In the genomic region with DNA sequence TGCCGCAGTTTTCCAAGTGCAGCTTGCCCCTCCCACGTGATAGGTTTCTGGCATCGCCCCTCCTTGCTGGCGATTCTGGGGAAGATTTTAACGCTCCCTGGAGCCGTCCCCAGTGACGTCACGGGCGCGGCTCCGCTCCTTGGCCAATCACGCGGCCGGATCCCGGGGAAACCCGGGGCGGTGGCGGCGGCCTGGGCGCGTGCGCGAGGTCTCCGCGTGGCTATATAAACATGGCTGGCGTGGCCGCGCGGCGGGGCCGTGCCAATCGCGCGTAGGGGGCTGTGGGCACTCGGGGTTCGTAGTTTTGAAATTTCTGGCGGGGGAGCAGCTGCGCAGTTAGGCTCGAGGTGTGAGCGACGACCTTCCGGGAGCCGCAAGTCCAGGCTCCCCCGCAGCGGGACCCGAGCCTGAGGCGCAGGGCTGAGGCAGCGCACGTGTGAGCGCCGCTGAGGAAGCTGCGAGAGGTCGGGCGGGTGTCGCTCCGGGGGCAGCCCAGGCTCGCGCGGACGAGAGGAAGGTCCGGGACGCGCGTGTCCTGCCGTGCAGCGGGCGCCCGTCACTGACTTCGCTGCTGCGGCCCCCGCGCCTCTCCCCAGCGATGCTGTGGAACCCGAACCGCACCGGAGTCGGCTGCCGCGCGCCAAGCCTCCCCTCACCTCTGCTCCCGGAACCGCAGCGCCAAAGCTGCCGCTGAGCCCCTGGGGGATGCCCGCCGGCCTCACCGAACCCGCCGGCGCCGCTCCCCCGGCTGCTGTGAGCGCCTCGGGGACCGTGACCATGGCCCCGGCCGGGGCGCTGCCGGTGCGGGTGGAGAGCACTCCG, we compare ENCODE assay signal across 1 cellular context.
TF ChIP-seq lines count a peak whose summit lies in the region.

A gene with protein sequence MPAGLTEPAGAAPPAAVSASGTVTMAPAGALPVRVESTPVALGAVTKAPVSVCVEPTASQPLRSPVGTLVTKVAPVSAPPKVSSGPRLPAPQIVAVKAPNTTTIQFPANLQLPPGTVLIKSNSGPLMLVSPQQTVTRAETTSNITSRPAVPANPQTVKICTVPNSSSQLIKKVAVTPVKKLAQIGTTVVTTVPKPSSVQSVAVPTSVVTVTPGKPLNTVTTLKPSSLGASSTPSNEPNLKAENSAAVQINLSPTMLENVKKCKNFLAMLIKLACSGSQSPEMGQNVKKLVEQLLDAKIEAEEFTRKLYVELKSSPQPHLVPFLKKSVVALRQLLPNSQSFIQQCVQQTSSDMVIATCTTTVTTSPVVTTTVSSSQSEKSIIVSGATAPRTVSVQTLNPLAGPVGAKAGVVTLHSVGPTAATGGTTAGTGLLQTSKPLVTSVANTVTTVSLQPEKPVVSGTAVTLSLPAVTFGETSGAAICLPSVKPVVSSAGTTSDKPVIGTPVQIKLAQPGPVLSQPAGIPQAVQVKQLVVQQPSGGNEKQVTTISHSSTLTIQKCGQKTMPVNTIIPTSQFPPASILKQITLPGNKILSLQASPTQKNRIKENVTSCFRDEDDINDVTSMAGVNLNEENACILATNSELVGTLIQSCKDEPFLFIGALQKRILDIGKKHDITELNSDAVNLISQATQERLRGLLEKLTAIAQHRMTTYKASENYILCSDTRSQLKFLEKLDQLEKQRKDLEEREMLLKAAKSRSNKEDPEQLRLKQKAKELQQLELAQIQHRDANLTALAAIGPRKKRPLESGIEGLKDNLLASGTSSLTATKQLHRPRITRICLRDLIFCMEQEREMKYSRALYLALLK (plus strand): TSS at position 217 of the 822 bp plus-strand sequence. CDS start 489 bp downstream, at position 706.

TF ChIP-seq in HepG2, 621 proteins besides CTCF, POLR2A, EP300 and RAD21 (continued from another document and continues in another):
- peak; percentile 46; the same call in 1 of the 2 replicates for TF ChIP-seq TBX2 (CRISPR knock-in tag; IDR thresholded peaks at IDR 0.05; ENCODE audit: borderline replicate concordance)
- peak; percentile 38; the same call in 1 of the 2 replicates for TF ChIP-seq TAF1 (CRISPR knock-in tag; IDR thresholded peaks at IDR 0.05)
- TF ChIP-seq NFIC (IDR thresholded peaks at IDR 0.05; ENCODE audit: low read length) = no peak
- TF ChIP-seq ZNF451 (CRISPR knock-in tag; IDR thresholded peaks at IDR 0.05) = no peak
- TF ChIP-seq MLLT10 (CRISPR knock-in tag; IDR thresholded peaks at IDR 0.05) = no peak
- no peak for TF ChIP-seq ZFP82 (CRISPR knock-in tag; IDR thresholded peaks at IDR 0.05; ENCODE audit: borderline replicate concordance)
- no peak for TF ChIP-seq ISL2 (CRISPR knock-in tag; IDR thresholded peaks at IDR 0.05)
- TF ChIP-seq POLR2G (IDR thresholded peaks at IDR 0.05; ENCODE audit: low read depth, low read length) = peak; percentile 73
- TF ChIP-seq ZBTB7A (CRISPR knock-in tag; IDR thresholded peaks at IDR 0.05) = no peak
- peak; percentile 64; the same call in 1 of the 2 replicates for TF ChIP-seq ATF1 (CRISPR knock-in tag; IDR thresholded peaks at IDR 0.05)
- peak; percentile 68; the same call in 1 of the 2 replicates for TF ChIP-seq ZNF563 (CRISPR knock-in tag; IDR thresholded peaks at IDR 0.05)
- TF ChIP-seq ZNF879 (CRISPR knock-in tag; IDR thresholded peaks at IDR 0.05) = peak; percentile 94
- TF ChIP-seq IRF2 (CRISPR knock-in tag; IDR thresholded peaks at IDR 0.05) = no peak
- TF ChIP-seq SPEN (CRISPR knock-in tag; IDR thresholded peaks at IDR 0.05; ENCODE audit: low read depth) = 0 out of 2 replicates have a peak, but pooled peaks have one; percentile 35
- TF ChIP-seq ZMYM2 (CRISPR knock-in tag; IDR thresholded peaks at IDR 0.05) = no peak
- peak; percentile 59; the same call in 1 of the 2 replicates for TF ChIP-seq PHF8 (CRISPR knock-in tag; IDR thresholded peaks at IDR 0.05)
- TF ChIP-seq, protein P1, sequence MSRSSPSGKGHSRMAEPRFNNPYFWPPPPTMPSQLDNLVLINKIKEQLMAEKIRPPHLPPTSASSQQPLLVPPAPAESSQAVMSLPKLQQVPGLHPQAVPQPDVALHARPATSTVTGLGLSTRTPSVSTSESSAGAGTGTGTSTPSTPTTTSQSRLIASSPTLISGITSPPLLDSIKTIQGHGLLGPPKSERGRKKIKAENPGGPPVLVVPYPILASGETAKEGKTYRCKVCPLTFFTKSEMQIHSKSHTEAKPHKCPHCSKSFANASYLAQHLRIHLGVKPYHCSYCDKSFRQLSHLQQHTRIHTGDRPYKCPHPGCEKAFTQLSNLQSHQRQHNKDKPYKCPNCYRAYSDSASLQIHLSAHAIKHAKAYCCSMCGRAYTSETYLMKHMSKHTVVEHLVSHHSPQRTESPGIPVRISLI (CRISPR knock-in tag; IDR thresholded peaks at IDR 0.05; ENCODE audit: borderline replicate concordance) = no peak
- TF ChIP-seq ZBTB21 (CRISPR knock-in tag; IDR thresholded peaks at IDR 0.05) = 0 out of 2 replicates have a peak, but pooled peaks have one; percentile 25
- TF ChIP-seq, protein P2, sequence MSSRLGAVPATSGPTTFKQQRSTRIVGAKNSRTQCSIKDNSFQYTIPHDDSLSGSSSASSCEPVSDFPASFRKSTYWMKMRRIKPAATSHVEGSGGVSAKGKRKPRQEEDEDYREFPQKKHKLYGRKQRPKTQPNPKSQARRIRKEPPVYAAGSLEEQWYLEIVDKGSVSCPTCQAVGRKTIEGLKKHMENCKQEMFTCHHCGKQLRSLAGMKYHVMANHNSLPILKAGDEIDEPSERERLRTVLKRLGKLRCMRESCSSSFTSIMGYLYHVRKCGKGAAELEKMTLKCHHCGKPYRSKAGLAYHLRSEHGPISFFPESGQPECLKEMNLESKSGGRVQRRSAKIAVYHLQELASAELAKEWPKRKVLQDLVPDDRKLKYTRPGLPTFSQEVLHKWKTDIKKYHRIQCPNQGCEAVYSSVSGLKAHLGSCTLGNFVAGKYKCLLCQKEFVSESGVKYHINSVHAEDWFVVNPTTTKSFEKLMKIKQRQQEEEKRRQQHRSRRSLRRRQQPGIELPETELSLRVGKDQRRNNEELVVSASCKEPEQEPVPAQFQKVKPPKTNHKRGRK (CRISPR knock-in tag; IDR thresholded peaks at IDR 0.05) = no peak
- no peak for TF ChIP-seq RFXANK (CRISPR knock-in tag; IDR thresholded peaks at IDR 0.05)
- TF ChIP-seq KMT2B (CRISPR knock-in tag; IDR thresholded peaks at IDR 0.05) = peak; percentile 41; the same call in 1 of the 2 replicates
- no peak for TF ChIP-seq ZZZ3 (CRISPR knock-in tag; IDR thresholded peaks at IDR 0.05; ENCODE audit: borderline replicate concordance)
- TF ChIP-seq ZFX (CRISPR knock-in tag; IDR thresholded peaks at IDR 0.05; ENCODE audit: low read depth) = 0 out of 2 replicates have a peak, but pooled peaks have one; percentile 12
- TF ChIP-seq JUN (CRISPR knock-in tag; IDR thresholded peaks at IDR 0.05) = no peak
- 0 out of 2 replicates have a peak, but pooled peaks have one; percentile 29 for TF ChIP-seq POGZ (CRISPR knock-in tag; IDR thresholded peaks at IDR 0.05)
- no peak for TF ChIP-seq KLF13 (CRISPR knock-in tag; IDR thresholded peaks at IDR 0.05)
- peak; percentile 21; the same call in 1 of the 2 replicates for TF ChIP-seq NKX3-1 (CRISPR knock-in tag; IDR thresholded peaks at IDR 0.05)
- TF ChIP-seq, protein P3, sequence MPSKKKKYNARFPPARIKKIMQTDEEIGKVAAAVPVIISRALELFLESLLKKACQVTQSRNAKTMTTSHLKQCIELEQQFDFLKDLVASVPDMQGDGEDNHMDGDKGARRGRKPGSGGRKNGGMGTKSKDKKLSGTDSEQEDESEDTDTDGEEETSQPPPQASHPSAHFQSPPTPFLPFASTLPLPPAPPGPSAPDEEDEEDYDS (CRISPR knock-in tag; IDR thresholded peaks at IDR 0.05) = peak; percentile 63
- TF ChIP-seq, protein P4, sequence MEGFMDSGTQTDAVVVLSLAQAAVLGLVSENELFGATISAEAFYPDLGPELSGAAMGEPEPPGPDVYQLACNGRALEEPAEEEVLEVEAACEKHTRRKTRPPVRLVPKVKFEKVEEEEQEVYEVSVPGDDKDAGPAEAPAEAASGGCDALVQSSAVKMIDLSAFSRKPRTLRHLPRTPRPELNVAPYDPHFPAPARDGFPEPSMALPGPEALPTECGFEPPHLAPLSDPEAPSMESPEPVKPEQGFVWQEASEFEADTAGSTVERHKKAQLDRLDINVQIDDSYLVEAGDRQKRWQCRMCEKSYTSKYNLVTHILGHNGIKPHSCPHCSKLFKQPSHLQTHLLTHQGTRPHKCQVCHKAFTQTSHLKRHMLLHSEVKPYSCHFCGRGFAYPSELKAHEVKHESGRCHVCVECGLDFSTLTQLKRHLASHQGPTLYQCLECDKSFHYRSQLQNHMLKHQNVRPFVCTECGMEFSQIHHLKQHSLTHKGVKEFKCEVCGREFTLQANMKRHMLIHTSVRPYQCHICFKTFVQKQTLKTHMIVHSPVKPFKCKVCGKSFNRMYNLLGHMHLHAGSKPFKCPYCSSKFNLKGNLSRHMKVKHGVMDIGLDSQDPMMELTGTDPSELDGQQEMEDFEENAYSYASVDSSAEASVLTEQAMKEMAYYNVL (CRISPR knock-in tag; IDR thresholded peaks at IDR 0.05; ENCODE audit: borderline replicate concordance) = no peak
- no peak for TF ChIP-seq ZNF136 (CRISPR knock-in tag; IDR thresholded peaks at IDR 0.05; ENCODE audit: low read depth)
- peak; percentile 27 for TF ChIP-seq RBM39 (IDR thresholded peaks at IDR 0.05; ENCODE audit: low read depth, low read length, poor library complexity, severe bottlenecking)
- TF ChIP-seq CHCHD3 (CRISPR knock-in tag; IDR thresholded peaks at IDR 0.05) = no peak
- TF ChIP-seq CREB1 (IDR thresholded peaks at IDR 0.05) = peak; percentile 99
- TF ChIP-seq CREB1 (CRISPR knock-in tag; IDR thresholded peaks at IDR 0.05) = peak; percentile 88
- TF ChIP-seq RNF2 (conservative IDR thresholded peaks at IDR 0.05; ENCODE audit: low read depth) = peak; percentile 80
- TF ChIP-seq, protein P5, sequence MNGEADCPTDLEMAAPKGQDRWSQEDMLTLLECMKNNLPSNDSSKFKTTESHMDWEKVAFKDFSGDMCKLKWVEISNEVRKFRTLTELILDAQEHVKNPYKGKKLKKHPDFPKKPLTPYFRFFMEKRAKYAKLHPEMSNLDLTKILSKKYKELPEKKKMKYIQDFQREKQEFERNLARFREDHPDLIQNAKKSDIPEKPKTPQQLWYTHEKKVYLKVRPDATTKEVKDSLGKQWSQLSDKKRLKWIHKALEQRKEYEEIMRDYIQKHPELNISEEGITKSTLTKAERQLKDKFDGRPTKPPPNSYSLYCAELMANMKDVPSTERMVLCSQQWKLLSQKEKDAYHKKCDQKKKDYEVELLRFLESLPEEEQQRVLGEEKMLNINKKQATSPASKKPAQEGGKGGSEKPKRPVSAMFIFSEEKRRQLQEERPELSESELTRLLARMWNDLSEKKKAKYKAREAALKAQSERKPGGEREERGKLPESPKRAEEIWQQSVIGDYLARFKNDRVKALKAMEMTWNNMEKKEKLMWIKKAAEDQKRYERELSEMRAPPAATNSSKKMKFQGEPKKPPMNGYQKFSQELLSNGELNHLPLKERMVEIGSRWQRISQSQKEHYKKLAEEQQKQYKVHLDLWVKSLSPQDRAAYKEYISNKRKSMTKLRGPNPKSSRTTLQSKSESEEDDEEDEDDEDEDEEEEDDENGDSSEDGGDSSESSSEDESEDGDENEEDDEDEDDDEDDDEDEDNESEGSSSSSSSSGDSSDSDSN (CRISPR knock-in tag; IDR thresholded peaks at IDR 0.05) = peak; percentile 71; the same call in 1 of the 2 replicates
- TF ChIP-seq KAT7 (CRISPR knock-in tag; IDR thresholded peaks at IDR 0.05; ENCODE audit: borderline replicate concordance) = 0 out of 2 replicates have a peak, but pooled peaks have one; percentile 39
- TF ChIP-seq NPAS2 (CRISPR knock-in tag; IDR thresholded peaks at IDR 0.05; ENCODE audit: borderline replicate concordance) = no peak
- no peak for TF ChIP-seq ZNF550 (CRISPR knock-in tag; IDR thresholded peaks at IDR 0.05; ENCODE audit: borderline replicate concordance)
- TF ChIP-seq ZNF547 (CRISPR knock-in tag; IDR thresholded peaks at IDR 0.05) = peak; percentile 38; the same call in 1 of the 2 replicates
- no peak for TF ChIP-seq ZNF557 (CRISPR knock-in tag; IDR thresholded peaks at IDR 0.05)
- TF ChIP-seq ZC3H4 (CRISPR knock-in tag; IDR thresholded peaks at IDR 0.05; ENCODE audit: borderline replicate concordance) = no peak
- TF ChIP-seq ZNF788 (CRISPR knock-in tag; IDR thresholded peaks at IDR 0.05; ENCODE audit: borderline replicate concordance) = no peak
- TF ChIP-seq DR1 (CRISPR knock-in tag; IDR thresholded peaks at IDR 0.05) = peak; percentile 62; the same call in 1 of the 2 replicates
- no peak for TF ChIP-seq ZNF543 (CRISPR knock-in tag; IDR thresholded peaks at IDR 0.05)
- TF ChIP-seq ZNF614 (CRISPR knock-in tag; IDR thresholded peaks at IDR 0.05; ENCODE audit: borderline replicate concordance) = 0 out of 2 replicates have a peak, but pooled peaks have one; percentile 17
- TF ChIP-seq RELA (CRISPR knock-in tag; IDR thresholded peaks at IDR 0.05) = no peak
- no peak for TF ChIP-seq ZSCAN29 (CRISPR knock-in tag; conservative IDR thresholded peaks at IDR 0.05)
- TF ChIP-seq, protein P6, sequence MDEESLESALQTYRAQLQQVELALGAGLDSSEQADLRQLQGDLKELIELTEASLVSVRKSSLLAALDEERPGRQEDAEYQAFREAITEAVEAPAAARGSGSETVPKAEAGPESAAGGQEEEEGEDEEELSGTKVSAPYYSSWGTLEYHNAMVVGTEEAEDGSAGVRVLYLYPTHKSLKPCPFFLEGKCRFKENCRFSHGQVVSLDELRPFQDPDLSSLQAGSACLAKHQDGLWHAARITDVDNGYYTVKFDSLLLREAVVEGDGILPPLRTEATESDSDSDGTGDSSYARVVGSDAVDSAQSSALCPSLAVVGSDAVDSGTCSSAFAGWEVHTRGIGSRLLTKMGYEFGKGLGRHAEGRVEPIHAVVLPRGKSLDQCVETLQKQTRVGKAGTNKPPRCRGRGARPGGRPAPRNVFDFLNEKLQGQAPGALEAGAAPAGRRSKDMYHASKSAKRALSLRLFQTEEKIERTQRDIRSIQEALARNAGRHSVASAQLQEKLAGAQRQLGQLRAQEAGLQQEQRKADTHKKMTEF (CRISPR knock-in tag; IDR thresholded peaks at IDR 0.05) = peak; percentile 40; the same call in 1 of the 2 replicates
- TF ChIP-seq, protein P7, sequence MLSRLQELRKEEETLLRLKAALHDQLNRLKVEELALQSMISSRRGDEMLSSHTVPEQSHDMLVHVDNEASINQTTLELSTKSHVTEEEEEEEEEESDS (CRISPR knock-in tag; IDR thresholded peaks at IDR 0.05; ENCODE audit: borderline replicate concordance) = 0 out of 2 replicates have a peak, but pooled peaks have one; percentile 21
- TF ChIP-seq, protein P8, sequence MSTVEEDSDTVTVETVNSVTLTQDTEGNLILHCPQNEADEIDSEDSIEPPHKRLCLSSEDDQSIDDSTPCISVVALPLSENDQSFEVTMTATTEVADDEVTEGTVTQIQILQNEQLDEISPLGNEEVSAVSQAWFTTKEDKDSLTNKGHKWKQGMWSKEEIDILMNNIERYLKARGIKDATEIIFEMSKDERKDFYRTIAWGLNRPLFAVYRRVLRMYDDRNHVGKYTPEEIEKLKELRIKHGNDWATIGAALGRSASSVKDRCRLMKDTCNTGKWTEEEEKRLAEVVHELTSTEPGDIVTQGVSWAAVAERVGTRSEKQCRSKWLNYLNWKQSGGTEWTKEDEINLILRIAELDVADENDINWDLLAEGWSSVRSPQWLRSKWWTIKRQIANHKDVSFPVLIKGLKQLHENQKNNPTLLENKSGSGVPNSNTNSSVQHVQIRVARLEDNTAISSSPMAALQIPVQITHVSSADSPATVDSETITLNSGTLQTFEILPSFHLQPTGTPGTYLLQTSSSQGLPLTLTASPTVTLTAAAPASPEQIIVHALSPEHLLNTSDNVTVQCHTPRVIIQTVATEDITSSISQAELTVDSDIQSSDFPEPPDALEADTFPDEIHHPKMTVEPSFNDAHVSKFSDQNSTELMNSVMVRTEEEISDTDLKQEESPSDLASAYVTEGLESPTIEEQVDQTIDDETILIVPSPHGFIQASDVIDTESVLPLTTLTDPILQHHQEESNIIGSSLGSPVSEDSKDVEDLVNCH (CRISPR knock-in tag; IDR thresholded peaks at IDR 0.05) = no peak
- peak; percentile 82; the same call in 1 of the 2 replicates for TF ChIP-seq FOXK1 (CRISPR knock-in tag; IDR thresholded peaks at IDR 0.05; ENCODE audit: borderline replicate concordance, low read depth)
